25 cellular contexts compared by ENCODE assay signal in the genomic region with DNA sequence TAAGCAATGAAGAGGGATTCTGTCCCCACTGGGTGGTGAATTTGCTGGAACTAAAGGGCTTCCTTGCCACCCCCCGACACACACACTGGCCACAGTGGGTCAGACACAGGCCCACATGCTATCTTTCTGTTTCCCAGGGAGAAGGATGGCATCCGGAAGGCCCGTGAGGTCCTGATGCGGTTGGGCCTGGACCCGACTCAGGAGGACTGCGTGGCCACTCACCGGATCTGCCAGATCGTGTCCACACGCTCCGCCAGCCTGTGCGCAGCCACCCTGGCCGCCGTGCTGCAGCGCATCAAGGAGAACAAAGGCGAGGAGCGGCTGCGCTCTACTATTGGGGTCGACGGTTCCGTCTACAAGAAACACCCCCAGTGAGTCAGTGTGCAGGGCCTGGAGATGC.
"Had no signal": no experiment of that assay in that cellular context is flagged by ENCODE, and none has a peak within 500 bp of the region (broad histone marks: within the 10 kb centered on the region; RNA-seq: fewer than 3 reads in every experiment).

No MANE protein-coding gene starts in this region.

- H3K4me3 ChIP-seq: coronary artery, dorsolateral prefrontal cortex, esophagus squamous epithelium, gastrocnemius medialis, heart right ventricle, left lung, lower lobe of right lung had no signal

- H3K9me3 ChIP-seq: esophagus squamous epithelium, gastrocnemius medialis, heart right ventricle, left lung, lower lobe of right lung had no signal

- ATAC-seq: esophagus mucosa, gastrocnemius medialis, heart right ventricle, left cardiac atrium, left lung, left ventricle myocardium superior, lower lobe of right lung had no signal

- H3K27me3 ChIP-seq: dorsolateral prefrontal cortex, esophagus squamous epithelium, gastrocnemius medialis, heart right ventricle, left lung had no signal

- DNase-seq: dermis blood vessel endothelial cell; effector CD4-positive, alpha-beta T cell; effector memory CD4-positive, alpha-beta T cell; erythroblast; esophagus squamous epithelium; foreskin fibroblast; foreskin melanocyte; gastrocnemius medialis; glutamatergic neuron; head of caudate nucleus; heart right ventricle; left cardiac atrium; left ventricle myocardium superior; lower lobe of right lung; mesenchymal stem cell; midbrain had no signal

- FAIRE-seq: colon, endometrium, islet of Langerhans, keratinocyte had no signal

- H3K27ac ChIP-seq: coronary artery, dorsolateral prefrontal cortex, epithelial cell of prostate, esophagus squamous epithelium, gastrocnemius medialis, heart right ventricle, left lung, lower lobe of right lung had no signal
